Comparison of ENCODE assay signal across 8 cellular contexts in the genomic region with DNA sequence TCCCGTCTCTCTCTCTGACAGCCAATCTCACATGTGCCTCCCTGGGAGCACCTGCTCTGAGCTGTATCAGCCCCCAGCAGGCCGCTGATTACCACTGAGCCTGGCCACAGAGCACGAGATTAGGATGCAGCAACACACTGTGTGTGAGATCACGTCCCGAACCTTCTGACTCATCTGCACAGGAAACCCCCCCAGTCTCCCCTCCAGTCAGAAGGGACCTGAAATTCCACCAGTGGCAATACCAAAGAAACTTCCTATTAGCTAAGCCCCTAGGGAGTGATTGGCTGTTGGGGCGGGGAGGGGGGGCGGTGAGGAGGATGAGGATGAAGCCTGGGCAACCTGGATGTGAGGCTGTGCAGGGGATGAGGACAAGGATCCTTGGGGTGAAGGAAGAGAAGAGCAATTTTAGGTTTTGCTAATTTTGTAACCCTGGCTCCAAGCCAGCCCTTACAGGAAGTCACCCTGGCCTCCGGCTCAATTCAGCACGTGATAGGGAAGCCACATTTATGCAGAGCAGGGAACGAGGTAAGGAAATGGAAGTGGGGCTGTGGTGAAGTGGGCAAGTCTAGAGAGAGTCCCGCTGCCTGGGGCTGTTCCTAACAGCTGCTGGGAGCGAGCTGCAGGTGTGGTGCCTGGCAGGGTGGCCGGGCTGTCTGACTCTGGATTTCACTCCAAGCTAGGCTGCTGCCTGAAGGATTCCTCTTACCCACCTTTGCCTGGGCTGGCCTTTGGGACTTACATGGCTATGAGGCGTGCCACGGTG. TPM values are rescaled to one million over a fixed set of nuclear protein-coding genes. Genes with fewer than 3 reads are reported as not detected.
A peak's percentile ranks its signal among the peaks of the same experiment; 100 is the strongest.
DNase-seq lines count a peak whose midpoint lies in the region; ATAC-seq and TF ChIP-seq lines count a peak whose summit lies in the region.

No MANE protein-coding gene starts in this region.

- H3K4me3 ChIP-seq in GM23248, result peak overlapping the region; percentile 4; the same call in 1 of the 2 replicates
- peak overlapping the region; percentile 62 for H3K4me3 ChIP-seq in MG63
- peak overlapping the region; percentile 47 for H3K4me3 ChIP-seq in colonic mucosa
- H3K4me3 ChIP-seq in mucosa of descending colon, result no peak overlapping the region

- H3K79me2 ChIP-seq in GM23248 (ENCODE audit: insufficient read depth), result 0 out of 2 replicates have a peak, but pooled peaks cover 3% of the 10 kb centered on the region

- peak overlapping the region; percentile 99 for H3K27ac ChIP-seq in GM23248
- peak overlapping the region; percentile 73 for H3K27ac ChIP-seq in colonic mucosa

- H3K9ac ChIP-seq in GM23248 (peak overlapping the region; percentile 86; the same call in 1 of the 2 replicates), colonic mucosa (ENCODE audit: low read depth in 2 of 2, low read length in 2 of 2) (peak overlapping the region in 1 of 2 donors; percentile 16)

- TF ChIP-seq CTCF in GM10266 (IDR thresholded peaks at IDR 0.05; ENCODE audit: control insufficient read depth, insufficient read depth, low read depth, missing control alignments) (no peak), colonic mucosa (IDR thresholded peaks at IDR 0.05) (no peak), mucosa of descending colon (IDR thresholded peaks at IDR 0.05) (no peak)

- no peaks in the 10 kb centered on the region for H3K9me3 ChIP-seq in GM23248 (ENCODE audit: low read depth)
- H3K9me3 ChIP-seq in MG63, result no peaks in the 10 kb centered on the region
- H3K9me3 ChIP-seq in colonic mucosa, result no peaks in the 10 kb centered on the region
- no peaks in the 10 kb centered on the region for H3K9me3 ChIP-seq in mucosa of descending colon

- H3K36me3 ChIP-seq in GM23248 (ENCODE audit: low read depth) (no peaks in the 10 kb centered on the region), MG63 (peaks cover 64% of the 10 kb centered on the region), colonic mucosa (no peaks in the 10 kb centered on the region), mucosa of descending colon (ENCODE audit: low read depth) (no peaks in the 10 kb centered on the region)

- DNase-seq in GM10266 (ENCODE audit: extremely low spot score), result peak; percentile 84
- peak; percentile 83 for DNase-seq in GM23248
- peak; percentile 76 for DNase-seq in MG63
- DNase-seq in activated CD4-positive, alpha-beta T cell treated with anti-CD3 and anti-CD28 coated beads for 48 hours, result peak; percentile 92
- DNase-seq in colonic mucosa, result peak; percentile 56
- peak; percentile 52 to 80 (median 64) for DNase-seq in mucosa of descending colon
- DNase-seq in stimulated activated CD8-positive, alpha-beta memory T cell treated with anti-CD3 and anti-CD28 coated beads, Interleukin-4, amount 100 ng/mL, for 48 hours, result peak; percentile 90
- no peak for DNase-seq in NCI-H1092 treated with DMSO at 0.1 percent for 48 hours (lab: John Stamatoyannopoulos, UW)

- ATAC-seq in mucosa of descending colon, result peak; percentile 78

- intact Hi-C loops in colonic mucosa (cut with DNase I), result no loop called here
- intact Hi-C loops in mucosa of descending colon (cut with DNase I, micrococcal nuclease), result no loop called here

- 28 to 34% methylated on average over 15 of the region's 15 CpGs for WGBS in GM23248 (ENCODE audit: low coverage in 1 of 2, low lambda C conversion rate in 2 of 2, missing lambda C conversion rate in 2 of 2), 2 experiments

- peak overlapping the region; percentile 83 for H3K4me2 ChIP-seq in GM23248 (ENCODE audit: unreplicated experiment)

- peaks cover 35% of the 10 kb centered on the region for H3F3A ChIP-seq in GM23248 (ENCODE audit: insufficient read depth)

- H3K27me3 ChIP-seq in GM23248 (replicated peaks; ENCODE audit: insufficient read depth) (no peaks in the 10 kb centered on the region), MG63 (no peaks in the 10 kb centered on the region), colonic mucosa (no peaks in the 10 kb centered on the region)

- in situ Hi-C loops in GM23248 (cut with MboI), result no loop called here

- H2AFZ ChIP-seq in GM23248, result no peak overlapping the region

- H3K4me1 ChIP-seq in GM23248 (ENCODE audit: insufficient read depth) (peaks cover 42% of the 10 kb centered on the region), colonic mucosa (peaks cover 14% of the 10 kb centered on the region), mucosa of descending colon (ENCODE audit: low read depth) (peaks cover 17% of the 10 kb centered on the region)

- H4K20me1 ChIP-seq in GM23248 (ENCODE audit: insufficient read depth), result no peaks in the 10 kb centered on the region

- no peaks in the 10 kb centered on the region for H3K9me2 ChIP-seq in GM23248 (ENCODE audit: insufficient read depth)

RNA-seq across cellular contexts. Expression of a gene that starts 1.9 kb away (rescaled TPM):
- 23.2 and 57.7 TPM in 2 replicates for total RNA-seq in GM23248 (2014; rRNA removed; shearing (Covaris generic))
- 33.3 and 33.4 TPM in 2 replicates for polyA plus RNA-seq in GM23248 (2016; fragmentation: Nextera tagmentation; extraction: Ambion mirVana)
- 73.1 and 84.3 TPM in 2 replicates for total RNA-seq in MG63 (2014; rRNA removed; shearing (Covaris generic); ENCODE audit: low replicate concordance)
- total RNA-seq in colonic mucosa, result 10 to 100 TPM; 10.6 to 21.4 TPM
- total RNA-seq in mucosa of descending colon, result 10 to 100 TPM in 2 of 3 donors, 1 to 10 TPM in 1; 6.3 to 24.4 (median 16.9) TPM

RNA-seq across cellular contexts. Expression of a gene that starts 34.5 kb away (rescaled TPM):
- 0.51 and 2.2 TPM in 2 replicates for total RNA-seq in GM23248 (2014; rRNA removed; shearing (Covaris generic))
- 2.6 and 2.8 TPM in 2 replicates for polyA plus RNA-seq in GM23248 (2016; fragmentation: Nextera tagmentation; extraction: Ambion mirVana)
- total RNA-seq in MG63 (2014; rRNA removed; shearing (Covaris generic); ENCODE audit: low replicate concordance), result 1.0 TPM in 1 of 2 replicates, not detected in the other
- total RNA-seq in colonic mucosa, result not detected
- under 1 TPM in 1 of 3 donors, not detected in 2; 0.24 TPM for total RNA-seq in mucosa of descending colon

RNA-seq across cellular contexts. Expression of a gene that starts 35.3 kb away (rescaled TPM):
- total RNA-seq in GM23248 (2014; rRNA removed; shearing (Covaris generic)), result 0.32 TPM in 1 of 2 replicates, not detected in the other
- 0.80 and 1.1 TPM in 2 replicates for polyA plus RNA-seq in GM23248 (2016; fragmentation: Nextera tagmentation; extraction: Ambion mirVana)
- 0.03 and 1.6 TPM in 2 replicates for total RNA-seq in MG63 (2014; rRNA removed; shearing (Covaris generic); ENCODE audit: low replicate concordance)
- under 1 TPM; 0.54 to 0.82 TPM for total RNA-seq in colonic mucosa
- total RNA-seq in mucosa of descending colon, result under 1 TPM; 0.38 to 0.73 (median 0.48) TPM

RNA-seq across cellular contexts. Expression of a gene that starts 44.0 kb away (rescaled TPM):
- not detected in 2 replicates for total RNA-seq in GM23248 (2014; rRNA removed; shearing (Covaris generic))
- not detected in 2 replicates for polyA plus RNA-seq in GM23248 (2016; fragmentation: Nextera tagmentation; extraction: Ambion mirVana)
- total RNA-seq in MG63 (2014; rRNA removed; shearing (Covaris generic); ENCODE audit: low replicate concordance), result not detected in 2 replicates
- not detected for total RNA-seq in colonic mucosa
- not detected for total RNA-seq in mucosa of descending colon
